In the genomic region with DNA sequence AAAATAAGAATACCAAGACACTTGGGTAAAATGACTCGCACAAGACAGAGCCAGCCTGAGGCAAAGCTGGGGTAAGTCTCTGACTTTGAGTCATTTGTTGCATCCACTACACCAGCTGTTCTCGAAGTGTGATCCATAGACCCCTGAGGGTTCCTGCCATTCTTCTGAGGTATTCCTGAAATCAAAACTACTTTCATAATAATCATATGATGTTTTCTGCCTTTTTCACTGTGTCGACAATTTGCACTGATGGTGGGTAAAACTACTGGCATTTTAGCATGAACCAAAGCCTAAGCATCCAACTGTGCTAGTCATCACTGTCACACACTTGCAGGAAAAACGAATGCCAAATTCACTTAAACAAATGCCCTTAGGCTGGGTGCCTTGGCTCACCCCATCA, we compare ENCODE assay signal across 16 cellular contexts.
DNase-seq lines count a peak whose midpoint lies in the region; ATAC-seq, FAIRE-seq and TF ChIP-seq lines count a peak whose summit lies in the region.
"Had no signal": no experiment of that assay in that cellular context is flagged by ENCODE, and none has a peak within 500 bp of the region (broad histone marks: within the 10 kb centered on the region; RNA-seq: fewer than 3 reads in every experiment).

No MANE protein-coding gene starts in this region.

- H3K27ac ChIP-seq in mesendoderm (ENCODE audit: low read depth, low read length) = no peak overlapping the region
- no peak overlapping the region for H3K27ac ChIP-seq in osteoblast (ENCODE audit: low read depth, low read length)
- H3K27ac ChIP-seq: pancreas, thyroid gland had no signal

- WGBS in mesendoderm (ENCODE audit: extremely low coverage, insufficient coverage, low lambda C conversion rate) = no CpG with 5 or more reads among the region's 4 CpGs

- H3K79me1 ChIP-seq in mesendoderm (ENCODE audit: low read length) = no peaks in the 10 kb centered on the region

- no peaks in the 10 kb centered on the region for H3K9me3 ChIP-seq in osteoblast (ENCODE audit: low read depth, low read length)
- H3K9me3 ChIP-seq: pancreas, thyroid gland had no signal

- no peak overlapping the region for H3K56ac ChIP-seq in mesendoderm (ENCODE audit: low read length)

- H2AK5ac ChIP-seq in mesendoderm (ENCODE audit: low read length) = no peak overlapping the region

- H2AFZ ChIP-seq in osteoblast (ENCODE audit: low read length) = no peak overlapping the region

- H4K20me1 ChIP-seq in osteoblast (ENCODE audit: insufficient read depth, low read length) = no peaks in the 10 kb centered on the region

- H2BK15ac ChIP-seq in mesendoderm (replicated peaks; ENCODE audit: low read depth) = no peak overlapping the region

- H3K36me3 ChIP-seq in bronchial epithelial cell (ENCODE audit: control insufficient read depth, insufficient read depth, low read length) (no peaks in the 10 kb centered on the region), mesendoderm (ENCODE audit: control insufficient read depth, insufficient read depth, low read length) (no peaks in the 10 kb centered on the region), osteoblast (ENCODE audit: insufficient read depth, low read length) (no peaks in the 10 kb centered on the region)
- H3K36me3 ChIP-seq: pancreas, thyroid gland had no signal

- H3K27me3 ChIP-seq in bronchial epithelial cell (ENCODE audit: control insufficient read depth, insufficient read depth, low read length) (no peaks in the 10 kb centered on the region), mesendoderm (ENCODE audit: insufficient read depth, low read length, poor library complexity) (no peaks in the 10 kb centered on the region), osteoblast (ENCODE audit: insufficient read depth, low read length) (no peaks in the 10 kb centered on the region)
- H3K27me3 ChIP-seq: pancreas, thyroid gland had no signal

- no peak overlapping the region for H3K4ac ChIP-seq in mesendoderm (ENCODE audit: low read depth, low read length)

- DNase-seq in Daoy (ENCODE audit: low read depth) (peak; percentile 53), HCEC 1CT (peak; percentile 44), bronchial epithelial cell (ENCODE audit: low read depth) (peak; percentile 82), mesendoderm (peak; percentile 42), germinal center (ENCODE audit: low spot score) (no peak), osteoblast (ENCODE audit: insufficient read length, low spot score, missing footprints) (no peak)
- DNase-seq: activated CD4-positive, CD25-positive, alpha-beta regulatory T cell; activated T-cell treated with anti-CD3 and anti-CD28 coated beads for 4 hours; immature natural killer cell; NCI-H1105 treated with DMSO at 0.1 percent for 48 hours; NCI-H446; pancreas; stimulated activated CD4-positive, alpha-beta T cell treated with anti-CD3 and anti-CD28 coated beads, Interleukin-12 subunit alpha, Interleukin-12 subunit beta, amount 100 ng/mL, for 4 hours; thyroid gland had no signal

- H3K4me2 ChIP-seq in mesendoderm (ENCODE audit: low read length) (no peak overlapping the region), osteoblast (ENCODE audit: insufficient read depth, low read length) (no peak overlapping the region)

- no peak overlapping the region for H2BK120ac ChIP-seq in mesendoderm (ENCODE audit: low read depth, low read length)

- no peak for ATAC-seq in HG02870 (IDR thresholded peaks at IDR 0.05; ENCODE audit: unreplicated experiment)
- ATAC-seq in HG03108 (IDR thresholded peaks at IDR 0.05; ENCODE audit: unreplicated experiment) = no peak
- ATAC-seq: pancreas had no signal

- TF ChIP-seq CTCF in bronchial epithelial cell (IDR thresholded peaks at IDR 0.05; ENCODE audit: insufficient read depth, low read length, severe bottlenecking) = no peak
- no peak for TF ChIP-seq CTCF in osteoblast (IDR thresholded peaks at IDR 0.05; ENCODE audit: extremely low read depth, low read depth, low read length)

- no peak overlapping the region for H3K18ac ChIP-seq in mesendoderm (ENCODE audit: low read length)

- no peak overlapping the region for H4K5ac ChIP-seq in mesendoderm (ENCODE audit: low read length)

- H4K8ac ChIP-seq in mesendoderm (ENCODE audit: low read depth, low read length) = no peak overlapping the region

- H3K23ac ChIP-seq in mesendoderm (ENCODE audit: low read length) = no peak overlapping the region

- no peak overlapping the region for H3K9ac ChIP-seq in mesendoderm (ENCODE audit: low read length)

- H2BK5ac ChIP-seq in mesendoderm (ENCODE audit: low read length) = no peak overlapping the region

- H3K4me1 ChIP-seq in mesendoderm (ENCODE audit: control insufficient read depth, low read depth, low read length) (no peaks in the 10 kb centered on the region), osteoblast (ENCODE audit: insufficient read depth, low read length) (peaks cover 4% of the 10 kb centered on the region)
- H3K4me1 ChIP-seq: thyroid gland had no signal

- no peak for FAIRE-seq in bronchial epithelial cell (lab: Jason Lieb, UNC)
- FAIRE-seq: pancreas had no signal

- H3K4me3 ChIP-seq in bronchial epithelial cell (ENCODE audit: low read depth, low read length) (no peak overlapping the region), mesendoderm (ENCODE audit: low read length) (no peak overlapping the region), osteoblast (ENCODE audit: insufficient read depth, low read length) (no peak overlapping the region)
- H3K4me3 ChIP-seq: pancreas, thyroid gland had no signal

- H3K79me2 ChIP-seq in mesendoderm (ENCODE audit: control insufficient read depth, insufficient read depth, low read length) (no peaks in the 10 kb centered on the region), osteoblast (ENCODE audit: insufficient read depth, low read length) (no peaks in the 10 kb centered on the region)

Comparison
In these comparisons a context has a peak if more than half of its experiments do, and no peak if none do; other contexts are left out.
1. DNase-seq: peak in Daoy (single experiment), HCEC 1CT (single experiment), bronchial epithelial cell (single experiment) and mesendoderm (single experiment); none in germinal center (single experiment) and osteoblast (single experiment).